In the genomic region with DNA sequence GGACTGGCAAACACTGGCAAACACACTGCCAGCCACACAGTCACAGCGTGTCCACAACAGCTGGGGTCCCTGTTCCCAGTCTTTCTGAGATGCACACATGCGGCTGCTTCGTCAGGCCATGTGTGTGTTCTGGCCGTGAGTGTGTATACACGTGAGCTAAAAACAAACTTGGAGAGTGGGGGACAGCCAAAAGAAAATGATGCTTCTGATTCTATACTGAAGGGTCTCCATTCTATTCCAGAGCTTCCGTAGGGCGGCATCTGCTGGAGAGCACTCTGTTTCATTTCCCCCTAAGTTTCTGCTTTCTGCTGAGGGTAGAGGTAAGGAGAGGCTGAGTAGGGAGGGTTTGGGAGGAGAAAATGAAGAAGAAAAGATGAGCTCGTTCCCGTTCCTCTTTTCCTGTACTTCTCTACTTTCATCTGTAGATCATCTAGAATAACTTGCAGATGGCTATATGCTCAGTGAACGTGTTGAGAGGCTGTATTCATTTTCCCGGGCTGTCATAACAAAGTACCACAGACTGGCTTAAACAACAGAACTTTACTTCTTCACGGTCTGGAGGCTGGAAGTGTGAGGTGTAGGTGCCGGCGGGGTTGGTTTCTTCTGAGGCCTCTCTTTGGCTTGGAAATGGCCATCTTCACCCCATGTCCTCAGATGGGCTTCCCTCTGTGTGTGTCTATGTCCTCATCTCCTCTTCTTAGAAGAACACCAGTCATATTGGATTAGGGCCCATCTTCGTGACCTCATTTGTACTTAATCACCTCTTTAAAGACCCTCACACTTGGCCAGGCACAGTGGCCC, we compare ENCODE assay signal across 9 cellular contexts.
DNase-seq lines count a peak whose midpoint lies in the region; ATAC-seq and TF ChIP-seq lines count a peak whose summit lies in the region.
"Had no signal": no experiment of that assay in that cellular context is flagged by ENCODE, and none has a peak within 500 bp of the region (broad histone marks: within the 10 kb centered on the region; RNA-seq: fewer than 3 reads in every experiment).

No MANE protein-coding gene starts in this region.

- WGBS in heart right ventricle, 2 donors: 87 to 92% methylated on average over 15 of the region's 15 CpGs

- H3K27ac ChIP-seq in heart right ventricle (peak overlapping the region in 8 of 10 donors; percentile 29 to 98 (median 88)), vagina (peak overlapping the region; percentile 85)

- H3K27me3 Mint-ChIP-seq in mesothelial cell of epicardium (ENCODE audit: low read depth): no peaks in the 10 kb centered on the region

- peaks cover 49% of the 10 kb centered on the region for H3K4me1 Mint-ChIP-seq in mesothelial cell of epicardium

- intact Hi-C loops in heart right ventricle (cut with DNase I) (loop anchor here in 5 of 10 donors (5.0 to 10.0 kb wide), 7 partner anchors 55 to 482 kb away; partner anchors contain the start of gene IRF2BP2 (in 1 of the 5)), left cardiac atrium (cut with DNase I) (loop anchor here in 1 of 2 donors (5.0 kb wide), 1 partner anchor 100 kb away; no protein-coding TSS in a partner anchor), vagina (cut with DNase I) (loop anchor here (5.0 to 10.0 kb wide), 3 partner anchors 52 to 482 kb away; no protein-coding TSS in a partner anchor)

- H3K36me3 Mint-ChIP-seq in mesothelial cell of epicardium: no peaks in the 10 kb centered on the region
- H3K36me3 Mint-ChIP-seq: CD4-positive, CD25-positive, alpha-beta regulatory T cell had no signal

- H3K36me3 ChIP-seq in heart right ventricle: no peaks in the 10 kb centered on the region
- H3K36me3 ChIP-seq in adipocyte (ENCODE audit: control insufficient read depth, insufficient read depth, low read length, severe bottlenecking): no peaks in the 10 kb centered on the region
- no peaks in the 10 kb centered on the region for H3K36me3 ChIP-seq in vagina

- H3K4me3 Mint-ChIP-seq in mesothelial cell of epicardium: no peak overlapping the region

- peaks cover 15 to 86% (median 54%) of the 10 kb centered on the region in 9 donors for H3K4me1 ChIP-seq in heart right ventricle
- H3K4me1 ChIP-seq in adipocyte (ENCODE audit: control insufficient read depth, insufficient read depth, low read length): peaks cover 82% of the 10 kb centered on the region
- peaks cover 72% of the 10 kb centered on the region for H3K4me1 ChIP-seq in vagina

- no peak for TF ChIP-seq POLR2A in vagina (IDR thresholded peaks at IDR 0.05)

- H3K9me3 ChIP-seq in heart right ventricle (no peaks in the 10 kb centered on the region), adipocyte (ENCODE audit: control insufficient read depth, low read length) (no peaks in the 10 kb centered on the region), vagina (no peaks in the 10 kb centered on the region)

- H3K27me3 ChIP-seq in heart right ventricle (no peaks in the 10 kb centered on the region), adipocyte (replicated peaks; ENCODE audit: control insufficient read depth, insufficient read depth, low read length) (no peaks in the 10 kb centered on the region), vagina (no peaks in the 10 kb centered on the region)

- H3K9me3 Mint-ChIP-seq in mesothelial cell of epicardium: no peaks in the 10 kb centered on the region

- ATAC-seq in heart right ventricle: no peak
- no peak for ATAC-seq in left cardiac atrium
- ATAC-seq in HG03571 (IDR thresholded peaks at IDR 0.05; ENCODE audit: unreplicated experiment): no peak

- TF ChIP-seq CTCF in heart right ventricle (IDR thresholded peaks at IDR 0.05) (peak in 1 of 9 donors; percentile 24), mesothelial cell of epicardium (IDR thresholded peaks at IDR 0.05; ENCODE audit: unreplicated experiment) (no peak), vagina (IDR thresholded peaks at IDR 0.05) (no peak)

- H3K4me3 ChIP-seq in heart right ventricle: no peak overlapping the region
- no peak overlapping the region for H3K4me3 ChIP-seq in adipocyte (ENCODE audit: low read length)
- H3K4me3 ChIP-seq in vagina: no peak overlapping the region

- DNase-seq in heart right ventricle (no peak), left cardiac atrium (no peak), adipocyte (ENCODE audit: low read depth) (no peak), mesothelial cell of epicardium (ENCODE audit: low spot score in 2 of 2, unreplicated experiment in 2 of 2) (no peak), vagina (ENCODE audit: extremely low spot score in 2 of 2) (no peak), NCI-H2171 treated with DMSO at 0.1 percent for 48 hours (lab: John Stamatoyannopoulos, UW) (no peak)
- no peak for DNase-seq in stimulated activated naive CD4-positive, alpha-beta T cell (lab: John Stamatoyannopoulos, UW)
- DNase-seq: CD4-positive, CD25-positive, alpha-beta regulatory T cell had no signal

- peak overlapping the region; percentile 17 for H3K9ac ChIP-seq in adipocyte (ENCODE audit: low read length)

- peak overlapping the region; percentile 26 for H3K27ac Mint-ChIP-seq in mesothelial cell of epicardium
